Comparison of ENCODE assay signal across 1 cellular context in genomic region chr17:64006361-64007088, GRCh38.
TF ChIP-seq lines count a peak whose summit lies in the region.

No MANE protein-coding gene starts in this region.

TF ChIP-seq in HepG2, 621 proteins besides CTCF, POLR2A, EP300 and RAD21 (continued from another document and continues in another):
- TF ChIP-seq MYNN (CRISPR knock-in tag; IDR thresholded peaks at IDR 0.05; ENCODE audit: low read depth) (no peak), MAF1 (CRISPR knock-in tag; IDR thresholded peaks at IDR 0.05; ENCODE audit: borderline replicate concordance) (no peak), ZNF598 (CRISPR knock-in tag; IDR thresholded peaks at IDR 0.05; ENCODE audit: borderline replicate concordance) (no peak), ZNF563 (CRISPR knock-in tag; IDR thresholded peaks at IDR 0.05) (peak; percentile 1; the same call in 1 of the 2 replicates), ZNF605 (CRISPR knock-in tag; IDR thresholded peaks at IDR 0.05) (no peak), ZNF234 (CRISPR knock-in tag; conservative IDR thresholded peaks at IDR 0.05) (no peak), PHF8 (CRISPR knock-in tag; IDR thresholded peaks at IDR 0.05) (no peak), ZNF577 (CRISPR knock-in tag; IDR thresholded peaks at IDR 0.05; ENCODE audit: borderline replicate concordance, low read depth) (no peak), ZBTB44 (CRISPR knock-in tag; IDR thresholded peaks at IDR 0.05) (no peak), NR2F1 (CRISPR knock-in tag; IDR thresholded peaks at IDR 0.05) (no peak), TAF1 (CRISPR knock-in tag; IDR thresholded peaks at IDR 0.05) (peak; percentile 28; the same call in 1 of the 2 replicates), MATR3 (CRISPR knock-in tag; IDR thresholded peaks at IDR 0.05) (no peak), THAP11 (CRISPR knock-in tag; IDR thresholded peaks at IDR 0.05) (peak; percentile 43), ZNF3 (CRISPR knock-in tag; IDR thresholded peaks at IDR 0.05) (no peak), ZNF431 (CRISPR knock-in tag; IDR thresholded peaks at IDR 0.05; ENCODE audit: borderline replicate concordance, low read depth) (no peak), ZNF430 (CRISPR knock-in tag; IDR thresholded peaks at IDR 0.05) (peak; percentile 61; the same call in 1 of the 2 replicates), CEBPB (IDR thresholded peaks at IDR 0.05; ENCODE audit: borderline replicate concordance, low read depth, low read length) (no peak), RNF2 (conservative IDR thresholded peaks at IDR 0.05; ENCODE audit: low read depth) (no peak), HMGXB4 (CRISPR knock-in tag; IDR thresholded peaks at IDR 0.05; ENCODE audit: borderline replicate concordance in 1 of 2, low read depth in 1 of 2) (peak in 1 of 2 experiments; percentile 16; a peak in 1 of 4 replicates), ZNF629 (CRISPR knock-in tag; conservative IDR thresholded peaks at IDR 0.05) (0 out of 2 replicates have a peak, but pooled peaks have one; percentile 33), TCF7L2 (IDR thresholded peaks at IDR 0.05; ENCODE audit: low read depth, low read length) (no peak), KLF16 (CRISPR knock-in tag; IDR thresholded peaks at IDR 0.05) (no peak), GATA4 (IDR thresholded peaks at IDR 0.05; ENCODE audit: borderline replicate concordance, low read depth) (0 out of 2 replicates have a peak, but pooled peaks have one; percentile 30), ZNF784 (CRISPR knock-in tag; IDR thresholded peaks at IDR 0.05; ENCODE audit: borderline replicate concordance) (no peak), SALL2 (CRISPR knock-in tag; IDR thresholded peaks at IDR 0.05) (no peak), EEA1 (CRISPR knock-in tag; IDR thresholded peaks at IDR 0.05; ENCODE audit: borderline replicate concordance) (no peak), KAT8 (CRISPR knock-in tag; IDR thresholded peaks at IDR 0.05) (peak; percentile 17), ZFAT (CRISPR knock-in tag; conservative IDR thresholded peaks at IDR 0.05) (no peak), ZMYM3 (CRISPR knock-in tag; IDR thresholded peaks at IDR 0.05) (peak; percentile 57), PCBP1 (IDR thresholded peaks at IDR 0.05; ENCODE audit: borderline replicate concordance, low read depth, low read length) (no peak), SRSF4 (IDR thresholded peaks at IDR 0.05; ENCODE audit: low read depth, low read length, poor library complexity, severe bottlenecking) (no peak), HNRNPH1 (optimal IDR thresholded peaks at IDR 0.05; ENCODE audit: low read depth, low read length) (no peak), HOXA5 (CRISPR knock-in tag; IDR thresholded peaks at IDR 0.05) (no peak), ZBTB38 (CRISPR knock-in tag; IDR thresholded peaks at IDR 0.05) (peak; percentile 62; the same call in 1 of the 2 replicates), ZNF24 (IDR thresholded peaks at IDR 0.05) (no peak), ZZZ3 (CRISPR knock-in tag; IDR thresholded peaks at IDR 0.05; ENCODE audit: borderline replicate concordance) (0 out of 2 replicates have a peak, but pooled peaks have one; percentile 21), MXD3 (CRISPR knock-in tag; IDR thresholded peaks at IDR 0.05) (no peak), TSC22D2 (CRISPR knock-in tag; IDR thresholded peaks at IDR 0.05; ENCODE audit: borderline replicate concordance) (no peak), ZNF329 (CRISPR knock-in tag; IDR thresholded peaks at IDR 0.05; ENCODE audit: low read depth) (no peak), TCF12 (IDR thresholded peaks at IDR 0.05) (no peak), TCF12 (CRISPR knock-in tag; IDR thresholded peaks at IDR 0.05) (no peak), ZNF17 (CRISPR knock-in tag; IDR thresholded peaks at IDR 0.05) (no peak), CHD4 (IDR thresholded peaks at IDR 0.05; ENCODE audit: borderline replicate concordance, low read length) (no peak), ZNF30 (CRISPR knock-in tag; IDR thresholded peaks at IDR 0.05) (no peak), POLR2AphosphoS5 (IDR thresholded peaks at IDR 0.05; ENCODE audit: low read depth, low read length) (0 out of 2 replicates have a peak, but pooled peaks have one; percentile 48), ZNF589 (CRISPR knock-in tag; conservative IDR thresholded peaks at IDR 0.05) (no peak), ZNF317 (CRISPR knock-in tag; IDR thresholded peaks at IDR 0.05) (peak; percentile 35; the same call in 1 of the 2 replicates), JARID2 (CRISPR knock-in tag; IDR thresholded peaks at IDR 0.05; ENCODE audit: insufficient replicate concordance) (no peak), U2AF1 (optimal IDR thresholded peaks at IDR 0.05; ENCODE audit: low read depth, low read length) (no peak), ZNF34 (CRISPR knock-in tag; IDR thresholded peaks at IDR 0.05; ENCODE audit: borderline replicate concordance) (no peak)
- TF ChIP-seq, protein P1, sequence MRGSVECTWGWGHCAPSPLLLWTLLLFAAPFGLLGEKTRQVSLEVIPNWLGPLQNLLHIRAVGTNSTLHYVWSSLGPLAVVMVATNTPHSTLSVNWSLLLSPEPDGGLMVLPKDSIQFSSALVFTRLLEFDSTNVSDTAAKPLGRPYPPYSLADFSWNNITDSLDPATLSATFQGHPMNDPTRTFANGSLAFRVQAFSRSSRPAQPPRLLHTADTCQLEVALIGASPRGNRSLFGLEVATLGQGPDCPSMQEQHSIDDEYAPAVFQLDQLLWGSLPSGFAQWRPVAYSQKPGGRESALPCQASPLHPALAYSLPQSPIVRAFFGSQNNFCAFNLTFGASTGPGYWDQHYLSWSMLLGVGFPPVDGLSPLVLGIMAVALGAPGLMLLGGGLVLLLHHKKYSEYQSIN (CRISPR knock-in tag; IDR thresholded peaks at IDR 0.05; ENCODE audit: borderline replicate concordance), result no peak
- TF ChIP-seq, protein P2, sequence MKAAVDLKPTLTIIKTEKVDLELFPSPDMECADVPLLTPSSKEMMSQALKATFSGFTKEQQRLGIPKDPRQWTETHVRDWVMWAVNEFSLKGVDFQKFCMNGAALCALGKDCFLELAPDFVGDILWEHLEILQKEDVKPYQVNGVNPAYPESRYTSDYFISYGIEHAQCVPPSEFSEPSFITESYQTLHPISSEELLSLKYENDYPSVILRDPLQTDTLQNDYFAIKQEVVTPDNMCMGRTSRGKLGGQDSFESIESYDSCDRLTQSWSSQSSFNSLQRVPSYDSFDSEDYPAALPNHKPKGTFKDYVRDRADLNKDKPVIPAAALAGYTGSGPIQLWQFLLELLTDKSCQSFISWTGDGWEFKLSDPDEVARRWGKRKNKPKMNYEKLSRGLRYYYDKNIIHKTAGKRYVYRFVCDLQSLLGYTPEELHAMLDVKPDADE (CRISPR knock-in tag; IDR thresholded peaks at IDR 0.05), result no peak
- TF ChIP-seq, protein P3, sequence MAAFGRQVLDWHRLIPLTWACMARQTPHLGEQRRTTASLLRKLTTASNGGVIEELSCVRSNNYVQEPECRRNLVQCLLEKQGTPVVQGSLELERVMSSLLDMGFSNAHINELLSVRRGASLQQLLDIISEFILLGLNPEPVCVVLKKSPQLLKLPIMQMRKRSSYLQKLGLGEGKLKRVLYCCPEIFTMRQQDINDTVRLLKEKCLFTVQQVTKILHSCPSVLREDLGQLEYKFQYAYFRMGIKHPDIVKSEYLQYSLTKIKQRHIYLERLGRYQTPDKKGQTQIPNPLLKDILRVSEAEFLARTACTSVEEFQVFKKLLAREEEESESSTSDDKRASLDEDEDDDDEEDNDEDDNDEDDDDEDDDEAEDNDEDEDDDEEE (CRISPR knock-in tag; IDR thresholded peaks at IDR 0.05), result no peak
- TF ChIP-seq, protein P4, sequence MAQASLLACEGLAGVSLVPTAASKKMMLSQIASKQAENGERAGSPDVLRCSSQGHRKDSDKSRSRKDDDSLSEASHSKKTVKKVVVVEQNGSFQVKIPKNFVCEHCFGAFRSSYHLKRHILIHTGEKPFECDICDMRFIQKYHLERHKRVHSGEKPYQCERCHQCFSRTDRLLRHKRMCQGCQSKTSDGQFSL (CRISPR knock-in tag; IDR thresholded peaks at IDR 0.05), result peak; percentile 24; the same call in 1 of the 2 replicates
- TF ChIP-seq, protein P5, sequence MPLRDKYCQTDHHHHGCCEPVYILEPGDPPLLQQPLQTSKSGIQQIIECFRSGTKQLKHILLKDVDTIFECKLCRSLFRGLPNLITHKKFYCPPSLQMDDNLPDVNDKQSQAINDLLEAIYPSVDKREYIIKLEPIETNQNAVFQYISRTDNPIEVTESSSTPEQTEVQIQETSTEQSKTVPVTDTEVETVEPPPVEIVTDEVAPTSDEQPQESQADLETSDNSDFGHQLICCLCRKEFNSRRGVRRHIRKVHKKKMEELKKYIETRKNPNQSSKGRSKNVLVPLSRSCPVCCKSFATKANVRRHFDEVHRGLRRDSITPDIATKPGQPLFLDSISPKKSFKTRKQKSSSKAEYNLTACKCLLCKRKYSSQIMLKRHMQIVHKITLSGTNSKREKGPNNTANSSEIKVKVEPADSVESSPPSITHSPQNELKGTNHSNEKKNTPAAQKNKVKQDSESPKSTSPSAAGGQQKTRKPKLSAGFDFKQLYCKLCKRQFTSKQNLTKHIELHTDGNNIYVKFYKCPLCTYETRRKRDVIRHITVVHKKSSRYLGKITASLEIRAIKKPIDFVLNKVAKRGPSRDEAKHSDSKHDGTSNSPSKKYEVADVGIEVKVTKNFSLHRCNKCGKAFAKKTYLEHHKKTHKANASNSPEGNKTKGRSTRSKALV (CRISPR knock-in tag; IDR thresholded peaks at IDR 0.05), result no peak
- TF ChIP-seq, protein P6, sequence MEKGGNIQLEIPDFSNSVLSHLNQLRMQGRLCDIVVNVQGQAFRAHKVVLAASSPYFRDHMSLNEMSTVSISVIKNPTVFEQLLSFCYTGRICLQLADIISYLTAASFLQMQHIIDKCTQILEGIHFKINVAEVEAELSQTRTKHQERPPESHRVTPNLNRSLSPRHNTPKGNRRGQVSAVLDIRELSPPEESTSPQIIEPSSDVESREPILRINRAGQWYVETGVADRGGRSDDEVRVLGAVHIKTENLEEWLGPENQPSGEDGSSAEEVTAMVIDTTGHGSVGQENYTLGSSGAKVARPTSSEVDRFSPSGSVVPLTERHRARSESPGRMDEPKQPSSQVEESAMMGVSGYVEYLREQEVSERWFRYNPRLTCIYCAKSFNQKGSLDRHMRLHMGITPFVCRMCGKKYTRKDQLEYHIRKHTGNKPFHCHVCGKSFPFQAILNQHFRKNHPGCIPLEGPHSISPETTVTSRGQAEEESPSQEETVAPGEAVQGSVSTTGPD (CRISPR knock-in tag; IDR thresholded peaks at IDR 0.05), result no peak
- TF ChIP-seq, protein P7, sequence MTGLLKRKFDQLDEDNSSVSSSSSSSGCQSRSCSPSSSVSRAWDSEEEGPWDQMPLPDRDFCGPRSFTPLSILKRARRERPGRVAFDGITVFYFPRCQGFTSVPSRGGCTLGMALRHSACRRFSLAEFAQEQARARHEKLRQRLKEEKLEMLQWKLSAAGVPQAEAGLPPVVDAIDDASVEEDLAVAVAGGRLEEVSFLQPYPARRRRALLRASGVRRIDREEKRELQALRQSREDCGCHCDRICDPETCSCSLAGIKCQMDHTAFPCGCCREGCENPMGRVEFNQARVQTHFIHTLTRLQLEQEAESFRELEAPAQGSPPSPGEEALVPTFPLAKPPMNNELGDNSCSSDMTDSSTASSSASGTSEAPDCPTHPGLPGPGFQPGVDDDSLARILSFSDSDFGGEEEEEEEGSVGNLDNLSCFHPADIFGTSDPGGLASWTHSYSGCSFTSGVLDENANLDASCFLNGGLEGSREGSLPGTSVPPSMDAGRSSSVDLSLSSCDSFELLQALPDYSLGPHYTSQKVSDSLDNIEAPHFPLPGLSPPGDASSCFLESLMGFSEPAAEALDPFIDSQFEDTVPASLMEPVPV (CRISPR knock-in tag; IDR thresholded peaks at IDR 0.05), result no peak
- TF ChIP-seq, protein P8, sequence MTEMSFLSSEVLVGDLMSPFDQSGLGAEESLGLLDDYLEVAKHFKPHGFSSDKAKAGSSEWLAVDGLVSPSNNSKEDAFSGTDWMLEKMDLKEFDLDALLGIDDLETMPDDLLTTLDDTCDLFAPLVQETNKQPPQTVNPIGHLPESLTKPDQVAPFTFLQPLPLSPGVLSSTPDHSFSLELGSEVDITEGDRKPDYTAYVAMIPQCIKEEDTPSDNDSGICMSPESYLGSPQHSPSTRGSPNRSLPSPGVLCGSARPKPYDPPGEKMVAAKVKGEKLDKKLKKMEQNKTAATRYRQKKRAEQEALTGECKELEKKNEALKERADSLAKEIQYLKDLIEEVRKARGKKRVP (CRISPR knock-in tag; IDR thresholded peaks at IDR 0.05), result no peak
